ENCODE assay signal across 1 cellular context in the genomic region with DNA sequence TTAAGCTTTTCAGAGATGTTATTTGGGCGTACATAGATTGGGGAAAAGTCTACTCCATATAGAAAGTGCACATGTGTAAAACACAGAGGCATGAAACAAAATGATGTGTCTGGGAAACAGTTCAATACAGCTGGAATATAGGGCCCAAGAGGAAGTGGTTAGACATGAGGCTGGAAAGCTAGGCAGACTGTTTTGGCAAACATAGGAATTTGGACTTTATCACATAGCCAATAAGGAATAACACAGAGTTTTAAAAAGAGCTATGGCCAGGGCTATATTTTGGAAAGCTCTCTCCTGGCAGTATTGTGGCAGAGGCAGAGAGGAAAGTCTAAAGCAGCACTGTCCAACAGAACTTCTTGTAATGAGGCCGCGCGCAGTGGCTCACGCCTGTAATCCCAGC.
TF ChIP-seq lines count a peak whose summit lies in the region.

No MANE protein-coding gene starts in this region.

TF ChIP-seq in IMR-90, 13 proteins besides CTCF, POLR2A, EP300 and RAD21:
- TF ChIP-seq MAFK (IDR thresholded peaks at IDR 0.05; ENCODE audit: low read depth, low read length) (no peak), ELK1 (IDR thresholded peaks at IDR 0.05; ENCODE audit: borderline replicate concordance, low read depth, low read length) (no peak), MAZ (IDR thresholded peaks at IDR 0.05; ENCODE audit: borderline replicate concordance, low read depth, low read length) (no peak), RFX5 (IDR thresholded peaks at IDR 0.05; ENCODE audit: low read depth, low read length) (no peak), NFE2L2 (IDR thresholded peaks at IDR 0.05; ENCODE audit: low read depth, low read length) (no peak)
- TF ChIP-seq, protein P1, sequence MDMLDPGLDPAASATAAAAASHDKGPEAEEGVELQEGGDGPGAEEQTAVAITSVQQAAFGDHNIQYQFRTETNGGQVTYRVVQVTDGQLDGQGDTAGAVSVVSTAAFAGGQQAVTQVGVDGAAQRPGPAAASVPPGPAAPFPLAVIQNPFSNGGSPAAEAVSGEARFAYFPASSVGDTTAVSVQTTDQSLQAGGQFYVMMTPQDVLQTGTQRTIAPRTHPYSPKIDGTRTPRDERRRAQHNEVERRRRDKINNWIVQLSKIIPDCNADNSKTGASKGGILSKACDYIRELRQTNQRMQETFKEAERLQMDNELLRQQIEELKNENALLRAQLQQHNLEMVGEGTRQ (IDR thresholded peaks at IDR 0.05; ENCODE audit: low read depth, low read length) = no peak
